ENCODE assay signal across 19 cellular contexts in the genomic region with DNA sequence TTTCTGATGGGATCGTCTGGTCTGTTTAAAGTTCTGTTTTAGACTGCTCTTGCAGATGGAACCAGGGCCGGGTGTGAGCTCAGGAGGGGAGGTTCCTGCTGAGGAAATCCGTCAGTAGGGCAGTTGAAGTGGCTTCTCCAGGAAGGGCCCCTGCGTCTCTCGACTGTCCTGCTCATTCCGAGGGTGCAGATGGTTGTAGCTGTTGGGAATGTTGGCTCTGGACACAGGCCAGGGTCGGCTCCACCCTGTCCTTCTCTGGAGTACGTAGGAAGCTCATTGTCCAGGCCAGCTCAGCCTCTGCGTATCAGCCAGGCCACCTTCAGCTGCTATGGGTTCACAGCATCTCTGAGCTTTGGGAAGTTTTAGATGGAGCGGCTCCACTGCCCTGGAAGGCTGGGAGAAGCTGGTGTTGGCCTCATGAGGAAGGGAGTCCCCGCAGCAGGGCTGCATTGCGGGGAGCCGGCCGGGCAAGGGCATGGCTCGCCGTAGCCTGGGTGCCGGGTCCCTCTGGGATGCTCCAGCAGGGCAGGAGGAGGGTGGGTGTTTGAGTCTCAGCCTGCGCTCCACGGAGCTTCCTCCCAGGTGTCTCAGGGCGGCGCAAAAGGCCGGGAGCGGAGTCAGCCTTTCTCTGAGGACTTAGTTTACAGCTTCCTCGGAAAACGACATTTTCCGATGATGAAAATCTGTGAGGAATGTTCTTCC. TPM values are rescaled to one million over a fixed set of nuclear protein-coding genes. Genes with fewer than 3 reads are reported as not detected.
DNase-seq lines count a peak whose midpoint lies in the region; ATAC-seq and TF ChIP-seq lines count a peak whose summit lies in the region.
"Had no signal": no experiment of that assay in that cellular context is flagged by ENCODE, and none has a peak within 500 bp of the region (broad histone marks: within the 10 kb centered on the region; RNA-seq: fewer than 3 reads in every experiment).

No MANE protein-coding gene starts in this region.

- no peak for DNase-seq in activated T-cell treated with anti-CD3 and anti-CD28 coated beads, Interleukin-2, amount 50 U/mL, for 24 hours
- DNase-seq in activated T-cell treated with anti-CD3 and anti-CD28 coated beads, Interleukin-2, amount 50 U/mL, for 72 hours, result no peak
- peak; percentile 60 to 82 for DNase-seq in dermis microvascular lymphatic vessel endothelial cell (ENCODE audit: low read depth in 2 of 2)
- peak; percentile 34 for DNase-seq in lung (ENCODE audit: low spot score)
- peak; percentile 44 to 51 for DNase-seq in upper lobe of left lung
- no peak for DNase-seq in MV-4-11 (lab: John Stamatoyannopoulos, UW)
- no peak for DNase-seq in mesothelial cell of epicardium (ENCODE audit: low spot score in 2 of 2, unreplicated experiment in 2 of 2)
- DNase-seq in effector memory CD4-positive, alpha-beta T cell, result no peak
- DNase-seq: activated CD8-positive, alpha-beta T cell treated with anti-CD3 and anti-CD28 coated beads, Interleukin-2, amount 10 ng/mL, durations not matched to agents 7 days and 5 days; CD8-positive, alpha-beta T cell; colonic mucosa; H9; naive thymus-derived CD4-positive, alpha-beta T cell; NCI-H2029; NCI-H524; PC-3; stimulated activated CD4-positive, alpha-beta T cell treated with anti-CD3 and anti-CD28 coated beads, Interleukin-2, amount 100 ng/mL, for 48 hours; stimulated activated CD8-positive, alpha-beta memory T cell treated with anti-CD3 and anti-CD28 coated beads, Interleukin-4, amount 100 ng/mL, for 48 hours; tibial artery had no signal

- H3K4me1 ChIP-seq in lung (ENCODE audit: control insufficient read depth in 2 of 2, insufficient read depth in 2 of 2, low read length in 2 of 2) (peaks cover 0 to 14% of the 10 kb centered on the region in 2 donors), upper lobe of left lung (peaks cover 7 to 39% (median 26%) of the 10 kb centered on the region in 4 donors)
- no peaks in the 10 kb centered on the region for H3K4me1 ChIP-seq in effector memory CD4-positive, alpha-beta T cell (ENCODE audit: control insufficient read depth, insufficient read depth, low read length, poor library complexity, severe bottlenecking)
- H3K4me1 ChIP-seq: colonic mucosa had no signal

- H3K27me3 ChIP-seq in lung (ENCODE audit: control insufficient read depth, insufficient read depth), result no peaks in the 10 kb centered on the region
- no peaks in the 10 kb centered on the region for H3K27me3 ChIP-seq in upper lobe of left lung
- no peaks in the 10 kb centered on the region for H3K27me3 ChIP-seq in effector memory CD4-positive, alpha-beta T cell (replicated peaks; ENCODE audit: control insufficient read depth, insufficient read depth, low read length, poor library complexity, severe bottlenecking)
- H3K27me3 ChIP-seq: colonic mucosa, tibial artery had no signal

- H3K36me3 ChIP-seq in lung (ENCODE audit: control insufficient read depth in 2 of 2, insufficient read depth in 2 of 2, low read length in 2 of 2), result peaks cover 0 to 35% of the 10 kb centered on the region in 2 donors
- peaks cover 5 to 65% (median 28%) of the 10 kb centered on the region in 4 donors for H3K36me3 ChIP-seq in upper lobe of left lung
- H3K36me3 ChIP-seq in effector memory CD4-positive, alpha-beta T cell (ENCODE audit: control insufficient read depth, insufficient read depth, low read length), result peaks cover 79% of the 10 kb centered on the region
- H3K36me3 ChIP-seq: colonic mucosa had no signal

- H3K27ac ChIP-seq in lung (ENCODE audit: low read depth in 1 of 2, low read length in 1 of 2) (peak overlapping the region in 1 of 2 donors; percentile 45), upper lobe of left lung (peak overlapping the region in 3 of 4 donors; percentile 35 to 80 (median 76))
- H3K27ac ChIP-seq in effector memory CD4-positive, alpha-beta T cell (ENCODE audit: insufficient read depth, low read length, poor library complexity, severe bottlenecking), result no peak overlapping the region
- H3K27ac ChIP-seq: colonic mucosa, tibial artery had no signal

- H3K9me3 ChIP-seq in lung (ENCODE audit: control insufficient read depth in 2 of 2, insufficient read depth in 1 of 2, low read length in 1 of 2), result no peaks in the 10 kb centered on the region
- no peaks in the 10 kb centered on the region for H3K9me3 ChIP-seq in upper lobe of left lung
- no peaks in the 10 kb centered on the region for H3K9me3 ChIP-seq in effector memory CD4-positive, alpha-beta T cell (ENCODE audit: control insufficient read depth, low read length)
- H3K9me3 ChIP-seq: colonic mucosa, tibial artery had no signal

- H3K4me3 Mint-ChIP-seq in activated T-cell treated with anti-CD3 and anti-CD28 coated beads, Interleukin-2, amount 50 U/mL, for 24 hours, result no peak overlapping the region
- H3K4me3 Mint-ChIP-seq in activated T-cell treated with anti-CD3 and anti-CD28 coated beads, Interleukin-2, amount 50 U/mL, for 72 hours, result no peak overlapping the region
- H3K4me3 Mint-ChIP-seq in mesothelial cell of epicardium, result no peak overlapping the region
- H3K4me3 Mint-ChIP-seq: activated CD8-positive, alpha-beta T cell treated with anti-CD3 and anti-CD28 coated beads, Interleukin-2, amount 10 ng/mL, durations not matched to agents 7 days and 5 days; CD8-positive, alpha-beta T cell; H9; naive thymus-derived CD4-positive, alpha-beta T cell had no signal

- peak overlapping the region; percentile 30 for H3K27ac Mint-ChIP-seq in activated T-cell treated with anti-CD3 and anti-CD28 coated beads, Interleukin-2, amount 50 U/mL, for 24 hours
- H3K27ac Mint-ChIP-seq in activated T-cell treated with anti-CD3 and anti-CD28 coated beads, Interleukin-2, amount 50 U/mL, for 72 hours, result no peak overlapping the region
- H3K27ac Mint-ChIP-seq in mesothelial cell of epicardium, result no peak overlapping the region
- H3K27ac Mint-ChIP-seq: activated CD8-positive, alpha-beta T cell treated with anti-CD3 and anti-CD28 coated beads, Interleukin-2, amount 10 ng/mL, durations not matched to agents 7 days and 5 days; CD8-positive, alpha-beta T cell had no signal

- TF ChIP-seq EP300 in upper lobe of left lung (IDR thresholded peaks at IDR 0.05), result peak in 1 of 4 donors; percentile 42

- no peak for TF ChIP-seq POLR2A in upper lobe of left lung (IDR thresholded peaks at IDR 0.05)

- H3K4me1 Mint-ChIP-seq in activated T-cell treated with anti-CD3 and anti-CD28 coated beads, Interleukin-2, amount 50 U/mL, for 24 hours (ENCODE audit: low read depth), result no peaks in the 10 kb centered on the region
- H3K4me1 Mint-ChIP-seq in activated T-cell treated with anti-CD3 and anti-CD28 coated beads, Interleukin-2, amount 50 U/mL, for 72 hours (ENCODE audit: low read depth), result no peaks in the 10 kb centered on the region
- H3K4me1 Mint-ChIP-seq in mesothelial cell of epicardium, result no peaks in the 10 kb centered on the region
- H3K4me1 Mint-ChIP-seq: H9 had no signal

- H3K36me3 Mint-ChIP-seq in activated T-cell treated with anti-CD3 and anti-CD28 coated beads, Interleukin-2, amount 50 U/mL, for 24 hours (ENCODE audit: low read depth), result peaks cover 83% of the 10 kb centered on the region
- peaks cover 1 to 11% of the 10 kb centered on the region in 2 donors for H3K36me3 Mint-ChIP-seq in activated T-cell treated with anti-CD3 and anti-CD28 coated beads, Interleukin-2, amount 50 U/mL, for 72 hours (ENCODE audit: insufficient read depth in 2 of 2)
- no peaks in the 10 kb centered on the region for H3K36me3 Mint-ChIP-seq in mesothelial cell of epicardium

- H3K9me3 Mint-ChIP-seq in activated T-cell treated with anti-CD3 and anti-CD28 coated beads, Interleukin-2, amount 50 U/mL, for 24 hours, result no peaks in the 10 kb centered on the region
- H3K9me3 Mint-ChIP-seq in activated T-cell treated with anti-CD3 and anti-CD28 coated beads, Interleukin-2, amount 50 U/mL, for 72 hours, result no peaks in the 10 kb centered on the region
- no peaks in the 10 kb centered on the region for H3K9me3 Mint-ChIP-seq in mesothelial cell of epicardium
- H3K9me3 Mint-ChIP-seq: CD8-positive, alpha-beta T cell; H9; naive thymus-derived CD4-positive, alpha-beta T cell had no signal

- TF ChIP-seq CTCF in lung (IDR thresholded peaks at IDR 0.05; ENCODE audit: control extremely low read depth, extremely low read depth), result no peak
- no peak for TF ChIP-seq CTCF in upper lobe of left lung (IDR thresholded peaks at IDR 0.05)
- no peak for TF ChIP-seq CTCF in mesothelial cell of epicardium (IDR thresholded peaks at IDR 0.05; ENCODE audit: unreplicated experiment)

- H3K4me3 ChIP-seq in lung (no peak overlapping the region), upper lobe of left lung (no peak overlapping the region)
- H3K4me3 ChIP-seq in effector memory CD4-positive, alpha-beta T cell (ENCODE audit: insufficient read depth, low read depth, low read length, poor library complexity, severe bottlenecking), result no peak overlapping the region
- H3K4me3 ChIP-seq: colonic mucosa, tibial artery had no signal

- ATAC-seq in activated T-cell treated with anti-CD3 and anti-CD28 coated beads, Interleukin-2, amount 50 U/mL, for 72 hours (replicated peaks in 1 of 2), result no peak
- ATAC-seq in lung (ENCODE audit: insufficient read depth, low FRiP score), result peak; percentile 45
- peak in 1 of 2 donors; percentile 65 for ATAC-seq in upper lobe of left lung (ENCODE audit: low FRiP score in 2 of 2)
- ATAC-seq: activated CD8-positive, alpha-beta T cell treated with anti-CD3 and anti-CD28 coated beads, Interleukin-2, amount 10 ng/mL, durations not matched to agents 7 days and 5 days; CD8-positive, alpha-beta T cell; naive thymus-derived CD4-positive, alpha-beta T cell; PC-3 had no signal

- WGBS in lung, 2 donors, result 76% methylated on average over 26 of the region's 26 CpGs
- WGBS in upper lobe of left lung, 2 donors, result 62 to 76% methylated on average over 21 to 26 of the region's 26 CpGs

- H3K27me3 Mint-ChIP-seq in activated T-cell treated with anti-CD3 and anti-CD28 coated beads, Interleukin-2, amount 50 U/mL, for 24 hours, result no peaks in the 10 kb centered on the region
- no peaks in the 10 kb centered on the region for H3K27me3 Mint-ChIP-seq in activated T-cell treated with anti-CD3 and anti-CD28 coated beads, Interleukin-2, amount 50 U/mL, for 72 hours (ENCODE audit: low read depth)
- H3K27me3 Mint-ChIP-seq in mesothelial cell of epicardium (ENCODE audit: low read depth), result no peaks in the 10 kb centered on the region
- H3K27me3 Mint-ChIP-seq: naive thymus-derived CD4-positive, alpha-beta T cell had no signal

RNA-seq across cellular contexts. Expression of gene NFATC1, which starts 58.5 kb away (rescaled TPM):
- 10 to 100 TPM; 70.4 to 86.0 TPM for total RNA-seq in activated T-cell treated with anti-CD3 and anti-CD28 coated beads, Interleukin-2, amount 50 U/mL, for 72 hours
- 5.5 and 17.1 TPM in 2 replicates for total RNA-seq in dermis microvascular lymphatic vessel endothelial cell
- 10 to 100 TPM; 14.2 to 25.5 TPM for total RNA-seq in lung
- polyA plus RNA-seq in lung, result 10 to 100 TPM in 1 of 2 donors, 1 to 10 TPM in 1; 8.6 to 11.6 TPM
- 10 to 100 TPM; 13.6 to 39.5 (median 20.3) TPM for total RNA-seq in upper lobe of left lung
- 13.4 to 17.5 TPM (median 13.4 TPM) in 3 replicates for total RNA-seq in mesothelial cell of epicardium

Comparison
In these comparisons a context has a peak if more than half of its experiments do, and no peak if none do; other contexts are left out.
1. DNase-seq: peak in dermis microvascular lymphatic vessel endothelial cell (2 of 2), lung (single experiment) and upper lobe of left lung (2 of 2); none in activated T-cell treated with anti-CD3 and anti-CD28 coated beads, Interleukin-2, amount 50 U/mL, for 24 hours (single experiment), activated T-cell treated with anti-CD3 and anti-CD28 coated beads, Interleukin-2, amount 50 U/mL, for 72 hours (0 of 2), MV-4-11 (single experiment), mesothelial cell of epicardium (0 of 2) and effector memory CD4-positive, alpha-beta T cell (0 of 3).